In genomic region chr10:44813201-44813600, GRCh38 we compare ENCODE assay signal across 15 cellular contexts.
DNase-seq lines count a peak whose midpoint lies in the region; TF ChIP-seq lines count a peak whose summit lies in the region.
"Had no signal": no experiment of that assay in that cellular context is flagged by ENCODE, and none has a peak within 500 bp of the region (broad histone marks: within the 10 kb centered on the region; RNA-seq: fewer than 3 reads in every experiment).

No MANE protein-coding gene starts in this region.

- H3K27me3 ChIP-seq in mesendoderm (ENCODE audit: insufficient read depth, low read length, poor library complexity) = no peaks in the 10 kb centered on the region
- no peaks in the 10 kb centered on the region for H3K27me3 ChIP-seq in BE2C
- H3K27me3 ChIP-seq: BLaER1 treated with 17β-estradiol and CSF1 and Interleukin-3, amounts not matched to agents 10 nM and 100 nM had no signal

- H3K23ac ChIP-seq in mesendoderm (ENCODE audit: low read length) = no peak overlapping the region

- H4K8ac ChIP-seq in mesendoderm (ENCODE audit: low read depth, low read length) = no peak overlapping the region

- H2AK5ac ChIP-seq in mesendoderm (ENCODE audit: low read length) = no peak overlapping the region

- H3K9ac ChIP-seq in mesendoderm (ENCODE audit: low read length) = no peak overlapping the region
- H3K9ac ChIP-seq: BLaER1 treated with 17β-estradiol and CSF1 and Interleukin-3, amounts not matched to agents 10 nM and 100 nM had no signal

- WGBS in mesendoderm (ENCODE audit: extremely low coverage, insufficient coverage, low lambda C conversion rate) = no CpG with 5 or more reads among the region's 3 CpGs

- no peak overlapping the region for H2BK120ac ChIP-seq in mesendoderm (ENCODE audit: low read depth, low read length)

- CTCF ChIA-PET in HEK293 (lab: Yijun Ruan, JAX) = no interaction called here

- intact Hi-C loops in head of caudate nucleus (cut with DNase I) = no loop called here

- DNase-seq in NAMALWA (ENCODE audit: low spot score) = peak; percentile 2
- no peak for DNase-seq in head of caudate nucleus
- DNase-seq in mesendoderm = no peak
- no peak for DNase-seq in BE2C
- DNase-seq: 8988T; ACHN; Caco-2; Calu3; CD4-positive, alpha-beta T cell; CD8-positive, alpha-beta T cell; DMS79 treated with DMSO at 0.1 percent for 48 hours; GF-D8 had no signal

- no peaks in the 10 kb centered on the region for H3K79me2 ChIP-seq in mesendoderm (ENCODE audit: control insufficient read depth, insufficient read depth, low read length)

- TF ChIP-seq CTCF in HEK293 (tag by site-specific recombination; IDR thresholded peaks at IDR 0.05) (no peak), BE2C (IDR thresholded peaks at IDR 0.05; ENCODE audit: low read depth, low read length) (no peak)

- H3K4me2 ChIP-seq in mesendoderm (ENCODE audit: low read length) = no peak overlapping the region
- H3K4me2 ChIP-seq: BLaER1 treated with 17β-estradiol and CSF1 and Interleukin-3, amounts not matched to agents 10 nM and 100 nM had no signal

- H3K79me1 ChIP-seq in mesendoderm (ENCODE audit: low read length) = no peaks in the 10 kb centered on the region

- H3K27ac ChIP-seq in HEK293 (ENCODE audit: extremely low read depth, low read depth, low read length) (no peak overlapping the region), mesendoderm (ENCODE audit: low read depth, low read length) (no peak overlapping the region)
- H3K27ac ChIP-seq: BLaER1 treated with 17β-estradiol and CSF1 and Interleukin-3, amounts not matched to agents 10 nM and 100 nM; C4-2B had no signal

- H3K18ac ChIP-seq in mesendoderm (ENCODE audit: low read length) = no peak overlapping the region

- no peak overlapping the region for H2BK5ac ChIP-seq in mesendoderm (ENCODE audit: low read length)

- no peak overlapping the region for H3K4ac ChIP-seq in mesendoderm (ENCODE audit: low read depth, low read length)

- H3K36me3 ChIP-seq in HEK293 (ENCODE audit: control insufficient read depth in 2 of 2, insufficient read depth in 1 of 2, low read length in 2 of 2) (no peaks in the 10 kb centered on the region), mesendoderm (ENCODE audit: control insufficient read depth, insufficient read depth, low read length) (no peaks in the 10 kb centered on the region), BE2C (no peaks in the 10 kb centered on the region)
- H3K36me3 ChIP-seq: BLaER1 treated with 17β-estradiol and CSF1 and Interleukin-3, amounts not matched to agents 10 nM and 100 nM had no signal

- no peak overlapping the region for H2BK15ac ChIP-seq in mesendoderm (replicated peaks; ENCODE audit: low read depth)

- no peak overlapping the region for H3K56ac ChIP-seq in mesendoderm (ENCODE audit: low read length)

- H3K9me3 ChIP-seq in HEK293 (ENCODE audit: control insufficient read depth, insufficient read depth, low read depth, low read length) = no peaks in the 10 kb centered on the region
- H3K9me3 ChIP-seq in BE2C = no peaks in the 10 kb centered on the region
- H3K9me3 ChIP-seq: Caco-2 had no signal

- H3K4me3 ChIP-seq in HEK293 (ENCODE audit: low read depth, low read length) (no peak overlapping the region), mesendoderm (ENCODE audit: low read length) (no peak overlapping the region), BE2C (ENCODE audit: low read depth, low read length) (no peak overlapping the region)
- H3K4me3 ChIP-seq: BLaER1 treated with 17β-estradiol and CSF1 and Interleukin-3, amounts not matched to agents 10 nM and 100 nM had no signal

- no peak overlapping the region for H4K5ac ChIP-seq in mesendoderm (ENCODE audit: low read length)

- POLR2A ChIA-PET in HEK293 (lab: Yijun Ruan, JAX) = no interaction called here

- H3K4me1 ChIP-seq in HEK293 (ENCODE audit: control insufficient read depth, insufficient read depth, low read length) (no peaks in the 10 kb centered on the region), mesendoderm (ENCODE audit: control insufficient read depth, low read depth, low read length) (no peaks in the 10 kb centered on the region), BE2C (no peaks in the 10 kb centered on the region)
- H3K4me1 ChIP-seq: Caco-2 had no signal

TF ChIP-seq in HEK293, 187 proteins besides CTCF, POLR2A, EP300 and RAD21:
- no peak for TF ChIP-seq ZNF514 (tag by site-specific recombination; IDR thresholded peaks at IDR 0.05)
- no peak for TF ChIP-seq ZNF394 (tag by site-specific recombination; IDR thresholded peaks at IDR 0.05; ENCODE audit: borderline replicate concordance)
- peak; percentile 93 for TF ChIP-seq ZNF549 (tag by site-specific recombination; IDR thresholded peaks at IDR 0.05)
